In genomic region chr11:58575377-58576020, GRCh38 we compare ENCODE assay signal across 8 cellular contexts. TPM values are rescaled to one million over a fixed set of nuclear protein-coding genes. Genes with fewer than 3 reads are reported as not detected.
DNase-seq lines count a peak whose midpoint lies in the region; ATAC-seq and TF ChIP-seq lines count a peak whose summit lies in the region.

Gene LPXN, minus strand, starts transcription at chr11:58575856. Its CDS starts 84 bp downstream, at chr11:58575772.

- no peaks in the 10 kb centered on the region for H3K9me3 Mint-ChIP-seq in activated naive CD4-positive, alpha-beta T cell treated with anti-CD3 and anti-CD28 coated beads, Interleukin-2, amount 50 U/mL, for 72 hours
- no peaks in the 10 kb centered on the region for H3K9me3 Mint-ChIP-seq in stimulated activated naive B cell treated with anti-CD40 and anti-IgM and Interleukin-4, amounts not matched to agents 10 μg/mL and 1 μg/mL and 100 μg/mL, for 72 hours

- peaks cover 21 to 49% of the 10 kb centered on the region in 2 donors for H3K4me1 Mint-ChIP-seq in stimulated activated naive B cell treated with anti-CD40 and anti-IgM and Interleukin-4, amounts not matched to agents 10 μg/mL and 1 μg/mL and 100 μg/mL, for 72 hours

- peak; percentile 21 for TF ChIP-seq CTCF in GM13976 (IDR thresholded peaks at IDR 0.05; ENCODE audit: borderline replicate concordance, control extremely low read depth, extremely low read depth, insufficient read depth, missing control alignments)

- no peaks in the 10 kb centered on the region for H3K27me3 Mint-ChIP-seq in stimulated activated naive B cell treated with anti-CD40 and anti-IgM and Interleukin-4, amounts not matched to agents 10 μg/mL and 1 μg/mL and 100 μg/mL, for 72 hours

- H3K4me3 Mint-ChIP-seq in stimulated activated naive B cell treated with anti-CD40 and anti-IgM and Interleukin-4, amounts not matched to agents 10 μg/mL and 1 μg/mL and 100 μg/mL, for 72 hours, result peak within 1 kb of the TSS; percentile 87 to 97

- in situ Hi-C loops in GM13976 (cut with MboI; ENCODE audit: low sequenced_read_pairs, unreplicated experiment), result no loop called here

- DNase-seq in GM13976 (ENCODE audit: low spot score), result peak; percentile 17
- DNase-seq in RPMI8226, result peak; percentile 84
- peak; percentile 56 to 69 for DNase-seq in activated naive CD4-positive, alpha-beta T cell treated with anti-CD3 and anti-CD28 coated beads, Interleukin-2, amount 50 U/mL, for 72 hours (ENCODE audit: low spot score in 2 of 2)
- peak; percentile 63 for DNase-seq in kidney tubule cell (ENCODE audit: low spot score)
- DNase-seq in stimulated activated naive B cell treated with anti-CD40 and anti-IgM and Interleukin-4, amounts not matched to agents 10 μg/mL and 1 μg/mL and 100 μg/mL, for 72 hours, result peak; percentile 75
- DNase-seq in NCI-H1105 treated with DMSO at 0.1 percent for 48 hours (lab: John Stamatoyannopoulos, UW), result no peak

- H3K36me3 Mint-ChIP-seq in activated naive CD4-positive, alpha-beta T cell treated with anti-CD3 and anti-CD28 coated beads, Interleukin-2, amount 50 U/mL, for 72 hours, result peaks cover 36 to 42% of the 10 kb centered on the region in 2 donors
- peaks cover 44 to 51% of the 10 kb centered on the region in 2 donors for H3K36me3 Mint-ChIP-seq in stimulated activated naive B cell treated with anti-CD40 and anti-IgM and Interleukin-4, amounts not matched to agents 10 μg/mL and 1 μg/mL and 100 μg/mL, for 72 hours

- peak within 1 kb of the TSS; percentile 100 for H3K27ac Mint-ChIP-seq in activated naive CD4-positive, alpha-beta T cell treated with anti-CD3 and anti-CD28 coated beads, Interleukin-2, amount 50 U/mL, for 72 hours
- peak within 1 kb of the TSS; percentile 100 for H3K27ac Mint-ChIP-seq in stimulated activated naive B cell treated with anti-CD40 and anti-IgM and Interleukin-4, amounts not matched to agents 10 μg/mL and 1 μg/mL and 100 μg/mL, for 72 hours

- ATAC-seq in activated naive CD4-positive, alpha-beta T cell treated with anti-CD3 and anti-CD28 coated beads, Interleukin-2, amount 50 U/mL, for 72 hours, result no peak
- ATAC-seq in stimulated activated naive B cell treated with anti-CD40 and anti-IgM and Interleukin-4, amounts not matched to agents 10 μg/mL and 1 μg/mL and 100 μg/mL, for 72 hours (replicated peaks), result peak; percentile 4 to 7
- ATAC-seq in HG03457 (IDR thresholded peaks at IDR 0.05; ENCODE audit: unreplicated experiment), result no peak
- ATAC-seq in GM18511 (IDR thresholded peaks at IDR 0.05; ENCODE audit: unreplicated experiment), result no peak

RNA-seq across cellular contexts. Expression of gene LPXN, which starts in this region (rescaled TPM):
- total RNA-seq in activated naive CD4-positive, alpha-beta T cell treated with anti-CD3 and anti-CD28 coated beads, Interleukin-2, amount 50 U/mL, for 72 hours, result 100 to 1,000 TPM; 177 to 422 TPM

Comparison
In these comparisons a context has a peak if more than half of its experiments do, and no peak if none do; other contexts are left out.
1. ATAC-seq: peak in stimulated activated naive B cell treated with anti-CD40 and anti-IgM and Interleukin-4, amounts not matched to agents 10 μg/mL and 1 μg/mL and 100 μg/mL, for 72 hours (2 of 2); none in activated naive CD4-positive, alpha-beta T cell treated with anti-CD3 and anti-CD28 coated beads, Interleukin-2, amount 50 U/mL, for 72 hours (0 of 2), HG03457 (single experiment) and GM18511 (single experiment).